In genomic region chr9:27339661-27340295, GRCh38 we compare ENCODE assay signal across 17 cellular contexts. TPM values are rescaled to one million over a fixed set of nuclear protein-coding genes. Genes with fewer than 3 reads are reported as not detected.
DNase-seq lines count a peak whose midpoint lies in the region; ATAC-seq and TF ChIP-seq lines count a peak whose summit lies in the region.
"Had no signal": no experiment of that assay in that cellular context is flagged by ENCODE, and none has a peak within 500 bp of the region (broad histone marks: within the 10 kb centered on the region; RNA-seq: fewer than 3 reads in every experiment).

No MANE protein-coding gene starts in this region.

- H3K4me1 Mint-ChIP-seq in chondrocyte (ENCODE audit: low read depth), result peaks cover 46% of the 10 kb centered on the region
- H3K4me1 Mint-ChIP-seq in stimulated activated naive B cell treated with anti-CD40 and anti-IgM and Interleukin-4, amounts not matched to agents 10 μg/mL and 1 μg/mL and 100 μg/mL, for 72 hours, result peaks cover 17 to 39% of the 10 kb centered on the region in 2 donors
- no peaks in the 10 kb centered on the region for H3K4me1 Mint-ChIP-seq in activated T-helper 2 cell treated with anti-CD3 and anti-CD28 coated beads, Interferon-gamma antibody, Interleukin-2, Interleukin-4, amounts not matched to agents 10 μg/mL and 5 μg/mL and 100 μg/mL, durations not matched to agents 14 hours and 24 hours and 36 hours (ENCODE audit: low read depth)

- peak overlapping the region; percentile 78 for H3K27ac Mint-ChIP-seq in chondrocyte (ENCODE audit: unreplicated experiment)
- peak overlapping the region; percentile 4 for H3K27ac Mint-ChIP-seq in stimulated activated naive B cell treated with anti-CD40 and anti-IgM and Interleukin-4, amounts not matched to agents 10 μg/mL and 1 μg/mL and 100 μg/mL, for 72 hours
- no peak overlapping the region for H3K27ac Mint-ChIP-seq in activated T-helper 2 cell treated with anti-CD3 and anti-CD28 coated beads, Interferon-gamma antibody, Interleukin-2, Interleukin-4, amounts not matched to agents 10 μg/mL and 5 μg/mL and 100 μg/mL, durations not matched to agents 14 hours and 24 hours and 36 hours
- H3K27ac Mint-ChIP-seq: stimulated activated naive CD8-positive, alpha-beta T cell treated with anti-CD3 and anti-CD28 coated beads, Interleukin-15, Interleukin-2, amounts not matched to agents 100 ng/mL and 50 ng/mL, for 24 hours had no signal

- H3K36me3 Mint-ChIP-seq in chondrocyte (ENCODE audit: low read depth), result no peaks in the 10 kb centered on the region
- peaks cover 2 to 4% of the 10 kb centered on the region in 2 donors for H3K36me3 Mint-ChIP-seq in stimulated activated naive B cell treated with anti-CD40 and anti-IgM and Interleukin-4, amounts not matched to agents 10 μg/mL and 1 μg/mL and 100 μg/mL, for 72 hours
- no peaks in the 10 kb centered on the region for H3K36me3 Mint-ChIP-seq in activated T-helper 2 cell treated with anti-CD3 and anti-CD28 coated beads, Interferon-gamma antibody, Interleukin-2, Interleukin-4, amounts not matched to agents 10 μg/mL and 5 μg/mL and 100 μg/mL, durations not matched to agents 14 hours and 24 hours and 36 hours (ENCODE audit: low read depth)

- DNase-seq in AG20443 (ENCODE audit: low spot score) (peak; percentile 30), chondrocyte (ENCODE audit: low spot score) (no peak), midbrain (lab: John Stamatoyannopoulos, UW) (peak; percentile 39), HCEC 1CT (no peak)
- DNase-seq in stimulated activated naive B cell treated with anti-CD40 and anti-IgM and Interleukin-4, amounts not matched to agents 10 μg/mL and 1 μg/mL and 100 μg/mL, for 72 hours, result no peak
- no peak for DNase-seq in activated T-helper 2 cell treated with anti-CD3 and anti-CD28 coated beads, Interferon-gamma antibody, Interleukin-2, Interleukin-4, amounts not matched to agents 10 μg/mL and 5 μg/mL and 100 μg/mL, durations not matched to agents 14 hours and 24 hours and 36 hours (ENCODE audit: low spot score)
- no peak for DNase-seq in activated CD4-positive, CD25-positive, alpha-beta regulatory T cell (lab: John Stamatoyannopoulos, UW)
- DNase-seq: activated CD8-positive, alpha-beta memory T cell treated with anti-CD3 and anti-CD28 coated beads for 24 hours; activated effector memory CD4-positive, alpha-beta T cell treated with Interleukin-2 at 50 U/mL for 16 hours; effector CD4-positive, alpha-beta T cell; mesendoderm; NCI-H1436; NCI-H446 treated with DMSO at 0.1 percent for 48 hours had no signal

- no peaks in the 10 kb centered on the region for H3K9me3 Mint-ChIP-seq in chondrocyte (ENCODE audit: low read depth)
- H3K9me3 Mint-ChIP-seq in stimulated activated naive B cell treated with anti-CD40 and anti-IgM and Interleukin-4, amounts not matched to agents 10 μg/mL and 1 μg/mL and 100 μg/mL, for 72 hours, result no peaks in the 10 kb centered on the region
- no peaks in the 10 kb centered on the region for H3K9me3 Mint-ChIP-seq in activated T-helper 2 cell treated with anti-CD3 and anti-CD28 coated beads, Interferon-gamma antibody, Interleukin-2, Interleukin-4, amounts not matched to agents 10 μg/mL and 5 μg/mL and 100 μg/mL, durations not matched to agents 14 hours and 24 hours and 36 hours
- H3K9me3 Mint-ChIP-seq: stimulated activated naive CD8-positive, alpha-beta T cell treated with anti-CD3 and anti-CD28 coated beads, Interleukin-15, Interleukin-2, amounts not matched to agents 100 ng/mL and 50 ng/mL, for 24 hours had no signal

- peak overlapping the region; percentile 3 for H3K4me3 Mint-ChIP-seq in chondrocyte (ENCODE audit: unreplicated experiment)
- H3K4me3 Mint-ChIP-seq in stimulated activated naive B cell treated with anti-CD40 and anti-IgM and Interleukin-4, amounts not matched to agents 10 μg/mL and 1 μg/mL and 100 μg/mL, for 72 hours, result no peak overlapping the region
- no peak overlapping the region for H3K4me3 Mint-ChIP-seq in activated T-helper 2 cell treated with anti-CD3 and anti-CD28 coated beads, Interferon-gamma antibody, Interleukin-2, Interleukin-4, amounts not matched to agents 10 μg/mL and 5 μg/mL and 100 μg/mL, durations not matched to agents 14 hours and 24 hours and 36 hours (ENCODE audit: low read depth)
- H3K4me3 Mint-ChIP-seq: stimulated activated naive CD8-positive, alpha-beta T cell treated with anti-CD3 and anti-CD28 coated beads, Interleukin-15, Interleukin-2, amounts not matched to agents 100 ng/mL and 50 ng/mL, for 24 hours had no signal

- no peak for ATAC-seq in stimulated activated naive B cell treated with anti-CD40 and anti-IgM and Interleukin-4, amounts not matched to agents 10 μg/mL and 1 μg/mL and 100 μg/mL, for 72 hours (replicated peaks)
- no peak for ATAC-seq in GM18858 (IDR thresholded peaks at IDR 0.05; ENCODE audit: unreplicated experiment)

- no peak for TF ChIP-seq CTCF in chondrocyte (IDR thresholded peaks at IDR 0.05)

- H3K27me3 Mint-ChIP-seq in chondrocyte (ENCODE audit: low read depth), result peaks cover 2% of the 10 kb centered on the region
- no peaks in the 10 kb centered on the region for H3K27me3 Mint-ChIP-seq in stimulated activated naive B cell treated with anti-CD40 and anti-IgM and Interleukin-4, amounts not matched to agents 10 μg/mL and 1 μg/mL and 100 μg/mL, for 72 hours
- peaks cover 5% of the 10 kb centered on the region for H3K27me3 Mint-ChIP-seq in activated T-helper 2 cell treated with anti-CD3 and anti-CD28 coated beads, Interferon-gamma antibody, Interleukin-2, Interleukin-4, amounts not matched to agents 10 μg/mL and 5 μg/mL and 100 μg/mL, durations not matched to agents 14 hours and 24 hours and 36 hours (ENCODE audit: low read depth)
- H3K27me3 Mint-ChIP-seq: stimulated activated naive CD8-positive, alpha-beta T cell treated with anti-CD3 and anti-CD28 coated beads, Interleukin-15, Interleukin-2, amounts not matched to agents 100 ng/mL and 50 ng/mL, for 24 hours had no signal

- intact Hi-C loops in activated T-helper 2 cell treated with anti-CD3 and anti-CD28 coated beads, Interferon-gamma antibody, Interleukin-2, Interleukin-4, amounts not matched to agents 10 μg/mL and 5 μg/mL and 100 μg/mL, durations not matched to agents 14 hours and 24 hours and 36 hours (cut with micrococcal nuclease), result no loop called here

RNA-seq across cellular contexts. Expression of gene EQTN, which starts 42.8 kb away (rescaled TPM):
- not detected in 3 replicates for total RNA-seq in chondrocyte
- total RNA-seq in activated T-helper 2 cell treated with anti-CD3 and anti-CD28 coated beads, Interferon-gamma antibody, Interleukin-2, Interleukin-4, amounts not matched to agents 10 μg/mL and 5 μg/mL and 100 μg/mL, durations not matched to agents 14 hours and 24 hours and 36 hours, result not detected in 2 replicates
- total RNA-seq: fibroblast of villous mesenchyme, SK-MEL-5 had no signal

Comparison
In these comparisons a context has a peak if more than half of its experiments do, and no peak if none do; other contexts are left out.
1. DNase-seq: peak in AG20443 (single experiment) and midbrain (single experiment); none in chondrocyte (single experiment), stimulated activated naive B cell treated with anti-CD40 and anti-IgM and Interleukin-4, amounts not matched to agents 10 μg/mL and 1 μg/mL and 100 μg/mL, for 72 hours (single experiment), activated T-helper 2 cell treated with anti-CD3 and anti-CD28 coated beads, Interferon-gamma antibody, Interleukin-2, Interleukin-4, amounts not matched to agents 10 μg/mL and 5 μg/mL and 100 μg/mL, durations not matched to agents 14 hours and 24 hours and 36 hours (single experiment), HCEC 1CT (single experiment) and activated CD4-positive, CD25-positive, alpha-beta regulatory T cell (0 of 4).